Comparison of ENCODE assay signal across 11 cellular contexts in the genomic region with DNA sequence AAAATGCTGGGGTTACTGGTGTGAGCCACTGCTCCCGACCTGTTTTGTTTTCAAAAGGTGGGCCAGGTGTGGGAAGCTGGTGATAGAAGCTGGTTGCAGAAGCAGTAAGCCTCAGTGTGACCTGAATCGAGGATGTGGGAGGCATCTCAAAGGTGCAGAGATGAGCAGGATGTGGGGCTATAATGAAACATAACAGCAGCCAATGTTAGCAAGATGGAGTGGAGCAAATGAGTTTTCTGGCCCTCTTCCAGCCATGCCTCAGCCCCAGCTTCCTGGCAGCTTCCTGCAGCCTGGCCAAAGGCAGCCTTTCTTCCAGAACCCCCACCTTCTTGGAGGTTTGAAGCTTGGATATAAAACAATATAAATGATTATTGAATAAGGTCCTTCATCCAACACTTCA.
A peak's percentile ranks its signal among the peaks of the same experiment; 100 is the strongest.
DNase-seq lines count a peak whose midpoint lies in the region; ATAC-seq and TF ChIP-seq lines count a peak whose summit lies in the region.
"Had no signal": no experiment of that assay in that cellular context is flagged by ENCODE, and none has a peak within 500 bp of the region (broad histone marks: within the 10 kb centered on the region; RNA-seq: fewer than 3 reads in every experiment).

No MANE protein-coding gene starts in this region.

- no peak overlapping the region for H3K4me3 Mint-ChIP-seq in stimulated activated naive CD8-positive, alpha-beta T cell treated with anti-CD3 and anti-CD28 coated beads, Interleukin-15, Interleukin-2, amounts not matched to agents 100 ng/mL and 50 ng/mL, for 24 hours

- no peaks in the 10 kb centered on the region for H3K9me3 Mint-ChIP-seq in stimulated activated naive CD8-positive, alpha-beta T cell treated with anti-CD3 and anti-CD28 coated beads, Interleukin-15, Interleukin-2, amounts not matched to agents 100 ng/mL and 50 ng/mL, for 24 hours

- H3K27ac Mint-ChIP-seq in stimulated activated naive CD8-positive, alpha-beta T cell treated with anti-CD3 and anti-CD28 coated beads, Interleukin-15, Interleukin-2, amounts not matched to agents 100 ng/mL and 50 ng/mL, for 24 hours = peak overlapping the region; percentile 37

- ATAC-seq in activated CD4-positive, CD25-positive, alpha-beta regulatory T cell treated with anti-CD3 and anti-CD28 coated beads, Interleukin-2, amount 50 U/mL, for 24 hours = peak; percentile 27 to 48
- ATAC-seq in omental fat pad (ENCODE audit: low FRiP score) = no peak
- ATAC-seq: K562 had no signal

- H3K36me3 Mint-ChIP-seq in stimulated activated naive CD8-positive, alpha-beta T cell treated with anti-CD3 and anti-CD28 coated beads, Interleukin-15, Interleukin-2, amounts not matched to agents 100 ng/mL and 50 ng/mL, for 24 hours (ENCODE audit: low read depth) = no peaks in the 10 kb centered on the region

- no peak for DNase-seq in activated CD4-positive, CD25-positive, alpha-beta regulatory T cell treated with anti-CD3 and anti-CD28 coated beads, Interleukin-2, amount 50 U/mL, for 72 hours
- DNase-seq in activated CD4-positive, alpha-beta T cell treated with anti-CD3 and anti-CD28 coated beads, Interleukin-2, amount 50 U/mL, for 48 hours = peak; percentile 46 to 53
- peak; percentile 76 for DNase-seq in dermis blood vessel endothelial cell
- no peak for DNase-seq in LoVo (ENCODE audit: low spot score)
- DNase-seq in hypothalamus (lab: John Stamatoyannopoulos, UW) = no peak
- no peak for DNase-seq in omental fat pad (ENCODE audit: low spot score)
- DNase-seq: kidney glomerular epithelial cell, OCI-M1 had no signal

- no peak for TF ChIP-seq CTCF in omental fat pad (IDR thresholded peaks at IDR 0.05)

- peaks cover 47% of the 10 kb centered on the region for H3K4me1 Mint-ChIP-seq in stimulated activated naive CD8-positive, alpha-beta T cell treated with anti-CD3 and anti-CD28 coated beads, Interleukin-15, Interleukin-2, amounts not matched to agents 100 ng/mL and 50 ng/mL, for 24 hours (ENCODE audit: low read depth)

- H3K27me3 Mint-ChIP-seq in stimulated activated naive CD8-positive, alpha-beta T cell treated with anti-CD3 and anti-CD28 coated beads, Interleukin-15, Interleukin-2, amounts not matched to agents 100 ng/mL and 50 ng/mL, for 24 hours = no peaks in the 10 kb centered on the region

Comparison
In these comparisons a context has a peak if more than half of its experiments do, and no peak if none do; other contexts are left out.
1. DNase-seq: peak in activated CD4-positive, alpha-beta T cell treated with anti-CD3 and anti-CD28 coated beads, Interleukin-2, amount 50 U/mL, for 48 hours (2 of 2) and dermis blood vessel endothelial cell (single experiment); none in activated CD4-positive, CD25-positive, alpha-beta regulatory T cell treated with anti-CD3 and anti-CD28 coated beads, Interleukin-2, amount 50 U/mL, for 72 hours (single experiment), LoVo (single experiment), hypothalamus (0 of 51) and omental fat pad (single experiment).